In genomic region chr3:120095226-120096165, GRCh38 we compare ENCODE assay signal across 8 cellular contexts. TPM values are rescaled to one million over a fixed set of nuclear protein-coding genes. Genes with fewer than 3 reads are reported as not detected.
DNase-seq lines count a peak whose midpoint lies in the region; ATAC-seq and TF ChIP-seq lines count a peak whose summit lies in the region.

No MANE protein-coding gene starts in this region.

- 0 out of 2 replicates have a peak, but pooled peaks cover under 1% of the 10 kb centered on the region for H3K36me3 ChIP-seq in OCI-LY1 (ENCODE audit: insufficient read depth, low read length)
- H3K36me3 ChIP-seq in mucosa of descending colon (ENCODE audit: low read depth), result peaks cover 9% of the 10 kb centered on the region

- H3K9me3 ChIP-seq in OCI-LY1 (ENCODE audit: low read length), result no peaks in the 10 kb centered on the region
- H3K9me3 ChIP-seq in mucosa of descending colon, result no peaks in the 10 kb centered on the region

- H3K4me2 ChIP-seq in OCI-LY1 (ENCODE audit: low read length), result peak overlapping the region; percentile 91

- H4K20me1 ChIP-seq in OCI-LY1 (ENCODE audit: insufficient read depth, low read length), result no peaks in the 10 kb centered on the region

- peaks cover 32% of the 10 kb centered on the region for H3K4me1 ChIP-seq in OCI-LY1 (ENCODE audit: insufficient read depth, low read length, severe bottlenecking)
- peaks cover 28% of the 10 kb centered on the region for H3K4me1 ChIP-seq in mucosa of descending colon (ENCODE audit: low read depth)

- 0 out of 2 replicates have a peak overlapping the region, but pooled peaks have one; percentile 1 for H2AFZ ChIP-seq in OCI-LY1 (ENCODE audit: low read length)

- H3F3A ChIP-seq in OCI-LY1 (ENCODE audit: insufficient read depth, low read length), result 0 out of 2 replicates have a peak, but pooled peaks cover 2% of the 10 kb centered on the region

- intact Hi-C loops in mucosa of descending colon (cut with DNase I, micrococcal nuclease), result no loop called here

- peak overlapping the region; percentile 98 for H3K27ac ChIP-seq in OCI-LY1 (ENCODE audit: low read depth, low read length, poor library complexity, severe bottlenecking)

- DNase-seq in D341Med (ENCODE audit: low spot score) (peak; percentile 85), HT1080 (ENCODE audit: low read depth) (peak; percentile 97), activated T-cell treated with anti-CD3 and anti-CD28 coated beads for 24 hours (ENCODE audit: low read depth) (peak; percentile 82), epithelial cell of proximal tubule (ENCODE audit: low read depth) (peak; percentile 56), mucosa of descending colon (peak; percentile 91 to 96 (median 94))
- peak; percentile 47 to 65 for DNase-seq in stimulated activated CD8-positive, alpha-beta memory T cell treated with anti-CD3 and anti-CD28 coated beads, Interleukin-4, amount 100 ng/mL, for 1 hour (ENCODE audit: low read depth in 2 of 2, low spot score in 1 of 2)

- peak overlapping the region; percentile 93 for H3K9ac ChIP-seq in OCI-LY1 (ENCODE audit: low read length)

- H3K27me3 ChIP-seq in OCI-LY1 (ENCODE audit: insufficient read depth, low read length), result no peaks in the 10 kb centered on the region

- peaks cover 42% of the 10 kb centered on the region for H3K79me2 ChIP-seq in OCI-LY1 (ENCODE audit: insufficient read depth, low read length)

- H3K9me2 ChIP-seq in OCI-LY1 (ENCODE audit: low read depth, low read length), result no peaks in the 10 kb centered on the region

- TF ChIP-seq CTCF in OCI-LY1 (IDR thresholded peaks at IDR 0.05; ENCODE audit: low read length) (no peak), epithelial cell of proximal tubule (conservative IDR thresholded peaks at IDR 0.05; ENCODE audit: low read depth, low read length) (no peak), mucosa of descending colon (IDR thresholded peaks at IDR 0.05) (no peak)

- H3K4me3 ChIP-seq in OCI-LY1 (ENCODE audit: low read depth, low read length, poor library complexity, severe bottlenecking), result peak overlapping the region; percentile 84
- peak overlapping the region; percentile 83 for H3K4me3 ChIP-seq in epithelial cell of proximal tubule (ENCODE audit: low read depth, low read length)
- peak overlapping the region; percentile 88 for H3K4me3 ChIP-seq in mucosa of descending colon

- ATAC-seq in GM21381 (IDR thresholded peaks at IDR 0.05; ENCODE audit: unreplicated experiment) (peak; percentile 38), mucosa of descending colon (peak; percentile 69)

RNA-seq across cellular contexts. Expression of gene GSK3B, which starts 1.2 kb away (rescaled TPM):
- total RNA-seq in HT1080 (2014; rRNA removed; shearing (Covaris generic)), result 56.2 and 65.8 TPM in 2 replicates
- polyA plus RNA-seq in HT1080 (2015; cell fraction: cytosol; rRNA removed), result 54.9 and 69.9 TPM in 2 replicates
- 42.7 and 45.5 TPM in 2 replicates for polyA plus RNA-seq in HT1080 (2015; cell fraction: nucleus; rRNA removed)
- 28.8 and 31.7 TPM in 2 replicates for total RNA-seq in epithelial cell of proximal tubule
- total RNA-seq in mucosa of descending colon, result 10 to 100 TPM; 40.1 to 41.9 (median 41.0) TPM

Comparison
In these comparisons a context has a peak if more than half of its experiments do, and no peak if none do; other contexts are left out.
1. Peak in every context shown above with its lines: DNase-seq, ATAC-seq, H3K4me3 ChIP-seq and H3K27ac ChIP-seq.